ENCODE assay signal across 30 cellular contexts in the genomic region with DNA sequence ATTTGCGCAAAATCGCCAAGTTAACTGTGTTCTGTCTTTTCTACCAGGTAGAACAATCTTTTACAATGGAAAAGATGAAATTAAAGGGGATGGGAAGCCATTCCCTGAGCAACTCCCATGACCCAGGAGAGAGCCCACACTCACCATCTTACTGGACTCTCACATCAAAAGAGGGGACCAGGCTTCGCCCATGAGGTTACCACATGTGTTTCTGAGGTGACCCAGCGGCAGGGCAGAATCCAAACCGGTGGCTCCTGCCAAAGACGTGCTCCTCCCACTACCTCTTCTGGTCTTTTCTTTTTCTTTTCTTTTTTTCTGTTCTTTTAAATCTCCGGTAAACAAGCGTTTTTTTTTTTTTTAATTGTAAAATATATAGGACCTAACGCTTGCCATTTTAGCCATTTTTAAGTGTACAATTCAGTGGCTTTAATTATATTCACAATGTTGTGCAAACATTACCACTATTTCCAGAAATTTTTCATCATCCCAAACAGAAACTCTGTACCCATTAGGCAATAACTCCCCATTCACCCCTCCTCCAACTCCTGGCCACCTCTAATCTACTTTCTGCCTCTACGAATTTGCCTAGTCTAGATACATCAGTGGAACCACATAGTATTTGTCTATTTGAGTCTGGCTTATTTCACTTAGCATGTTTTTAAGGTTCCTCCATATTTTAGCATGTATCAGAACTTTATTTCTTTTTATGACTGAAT. TPM values are rescaled to one million over a fixed set of nuclear protein-coding genes. Genes with fewer than 3 reads are reported as not detected.
A peak's percentile ranks its signal among the peaks of the same experiment; 100 is the strongest.
DNase-seq lines count a peak whose midpoint lies in the region; ATAC-seq and TF ChIP-seq lines count a peak whose summit lies in the region.
"Had no signal": no experiment of that assay in that cellular context is flagged by ENCODE, and none has a peak within 500 bp of the region (broad histone marks: within the 10 kb centered on the region; RNA-seq: fewer than 3 reads in every experiment).

No MANE protein-coding gene starts in this region.

- peaks cover 79% of the 10 kb centered on the region for H3K4me1 Mint-ChIP-seq in Calu3 (ENCODE audit: low read depth, unreplicated experiment)
- peaks cover 49% of the 10 kb centered on the region for H3K4me1 Mint-ChIP-seq in activated T-helper 1 cell treated with anti-CD3 and anti-CD28 coated beads, Interleukin-12 subunit alpha, Interleukin-12 subunit beta, Interleukin-2, Interleukin-4 antibody, amounts not matched to agents 30 ng/mL and 10 ng/mL and 1 ng/mL, durations not matched to agents 14 hours and 24 hours and 36 hours (ENCODE audit: low read depth)
- H3K4me1 Mint-ChIP-seq: activated naive CD4-positive, alpha-beta T cell treated with anti-CD3 and anti-CD28 coated beads, Interleukin-2, amount 50 U/mL, for 24 hours; natural killer cell had no signal

- no peaks in the 10 kb centered on the region for H3K27me3 ChIP-seq in right lobe of liver
- no peaks in the 10 kb centered on the region for H3K27me3 ChIP-seq in thoracic aorta (replicated peaks; ENCODE audit: insufficient read depth)
- H3K27me3 ChIP-seq: cardiac muscle cell, vagina had no signal

- H3K9me3 ChIP-seq in right lobe of liver: no peaks in the 10 kb centered on the region
- no peaks in the 10 kb centered on the region for H3K9me3 ChIP-seq in thoracic aorta
- H3K9me3 ChIP-seq: HAP-1, vagina had no signal

- H3K4me1 ChIP-seq in right lobe of liver: peaks cover 0 to 42% (median 13%) of the 10 kb centered on the region in 4 donors
- H3K4me1 ChIP-seq in thoracic aorta (ENCODE audit: control insufficient read depth in 1 of 2, low read depth in 2 of 2): peaks cover 22 to 63% of the 10 kb centered on the region in 2 donors
- H3K4me1 ChIP-seq: HAP-1 had no signal

- peak; percentile 50 for TF ChIP-seq POLR2A in right lobe of liver (IDR thresholded peaks at IDR 0.05)

- H3K36me3 ChIP-seq in right lobe of liver (no peaks in the 10 kb centered on the region), thoracic aorta (no peaks in the 10 kb centered on the region)
- H3K36me3 ChIP-seq: cardiac muscle cell, HAP-1, vagina had no signal

- in situ Hi-C loops in ACHN (cut with HindIII; ENCODE audit: low pct_ligation_motif_present, low pct_unique_long_range_greater_than_20kb, low sequenced_read_pairs): no loop called here

- 26% methylated on average over 10 of the region's 10 CpGs for WGBS in right lobe of liver (ENCODE audit: insufficient coverage, low coverage, low lambda C conversion rate, missing lambda C conversion rate)

- H3K4me3 Mint-ChIP-seq in Calu3 (ENCODE audit: low read depth, unreplicated experiment): peak overlapping the region; percentile 60
- H3K4me3 Mint-ChIP-seq in activated T-helper 1 cell treated with anti-CD3 and anti-CD28 coated beads, Interleukin-12 subunit alpha, Interleukin-12 subunit beta, Interleukin-2, Interleukin-4 antibody, amounts not matched to agents 30 ng/mL and 10 ng/mL and 1 ng/mL, durations not matched to agents 14 hours and 24 hours and 36 hours: no peak overlapping the region
- H3K4me3 Mint-ChIP-seq: activated naive CD4-positive, alpha-beta T cell treated with anti-CD3 and anti-CD28 coated beads, Interleukin-2, amount 50 U/mL, for 24 hours; effector memory CD8-positive, alpha-beta T cell; natural killer cell; T-helper 2 cell treated with Interferon-gamma antibody and Interleukin-4, amounts not matched to agents 5 μg/mL and 100 μg/mL, for 36 hours had no signal

- peak; percentile 53 to 68 (median 60) for ATAC-seq in right lobe of liver
- no peak for ATAC-seq in thoracic aorta (ENCODE audit: insufficient number of reproducible peaks, low FRiP score, low read depth)
- no peak for ATAC-seq in HG02763 (IDR thresholded peaks at IDR 0.05; ENCODE audit: unreplicated experiment)
- ATAC-seq in left colon: no peak
- ATAC-seq: effector memory CD8-positive, alpha-beta T cell; natural killer cell had no signal

- H3K4me3 ChIP-seq in right lobe of liver (peak overlapping the region; percentile 25 to 56 (median 47)), thoracic aorta (no peak overlapping the region)
- H3K4me3 ChIP-seq: cardiac muscle cell, HAP-1, lung, vagina had no signal

- DNase-seq in Calu3: no peak
- DNase-seq in activated T-helper 1 cell treated with anti-CD3 and anti-CD28 coated beads, Interleukin-12 subunit alpha, Interleukin-12 subunit beta, Interleukin-2, Interleukin-4 antibody, amounts not matched to agents 30 ng/mL and 10 ng/mL and 1 ng/mL, durations not matched to agents 14 hours and 24 hours and 36 hours (ENCODE audit: low spot score): no peak
- DNase-seq in right lobe of liver: peak; percentile 65 to 88 (median 84)
- no peak for DNase-seq in thoracic aorta (ENCODE audit: low spot score)
- no peak for DNase-seq in ACHN
- no peak for DNase-seq in left colon
- DNase-seq: activated CD4-positive, alpha-beta T cell treated with anti-CD3 and anti-CD28 coated beads for 4 hours; DMS79 treated with DMSO at 0.1 percent for 48 hours; effector memory CD8-positive, alpha-beta T cell; erythroblast; GDM1; islet precursor cell; MM.1S; natural killer cell; NCI-H1436; NCI-H2081; NCI-H226; NCI-H526 treated with DMSO at 0.1 percent for 48 hours; NK-92 treated with Interleukin-12 subunit alpha and Interleukin-12 subunit beta, amount 100 ng/mL, for 24 hours; occipital lobe; stimulated activated naive CD4-positive, alpha-beta T cell had no signal

- TF ChIP-seq CTCF in Calu3 (IDR thresholded peaks at IDR 0.05; ENCODE audit: unreplicated experiment) (no peak), right lobe of liver (IDR thresholded peaks at IDR 0.05) (no peak), thoracic aorta (IDR thresholded peaks at IDR 0.05) (no peak)

- intact Hi-C loops in Calu3 (cut with micrococcal nuclease; ENCODE audit: unreplicated experiment): no loop called here
- intact Hi-C loops in activated T-helper 1 cell treated with anti-CD3 and anti-CD28 coated beads, Interleukin-12 subunit alpha, Interleukin-12 subunit beta, Interleukin-2, Interleukin-4 antibody, amounts not matched to agents 30 ng/mL and 10 ng/mL and 1 ng/mL, durations not matched to agents 14 hours and 24 hours and 36 hours (cut with micrococcal nuclease): loop anchor here (1.0 kb wide), 2 partner anchors 10 to 15 kb away; no protein-coding TSS in a partner anchor
- intact Hi-C loops in right lobe of liver (cut with DNase I): no loop called here
- intact Hi-C loops in left colon (cut with DNase I, micrococcal nuclease): loop anchor here in 1 of 2 donors (10.0 kb wide), 1 partner anchor 234 kb away; no protein-coding TSS in a partner anchor

- H3K27ac ChIP-seq in right lobe of liver (peak overlapping the region; percentile 96 to 98 (median 98)), thoracic aorta (peak overlapping the region; percentile 51 to 95)
- H3K27ac ChIP-seq: C4-2B, cardiac muscle cell, KMS-11, vagina had no signal

- H3K36me3 Mint-ChIP-seq in Calu3 (ENCODE audit: insufficient read depth, unreplicated experiment): peaks cover 40% of the 10 kb centered on the region
- peaks cover 3% of the 10 kb centered on the region for H3K36me3 Mint-ChIP-seq in activated T-helper 1 cell treated with anti-CD3 and anti-CD28 coated beads, Interleukin-12 subunit alpha, Interleukin-12 subunit beta, Interleukin-2, Interleukin-4 antibody, amounts not matched to agents 30 ng/mL and 10 ng/mL and 1 ng/mL, durations not matched to agents 14 hours and 24 hours and 36 hours (ENCODE audit: low read depth)
- H3K36me3 Mint-ChIP-seq: activated naive CD4-positive, alpha-beta T cell treated with anti-CD3 and anti-CD28 coated beads, Interleukin-2, amount 50 U/mL, for 24 hours; natural killer cell had no signal

- H3K9me3 Mint-ChIP-seq in Calu3 (ENCODE audit: low read depth, unreplicated experiment): no peaks in the 10 kb centered on the region
- H3K9me3 Mint-ChIP-seq in activated T-helper 1 cell treated with anti-CD3 and anti-CD28 coated beads, Interleukin-12 subunit alpha, Interleukin-12 subunit beta, Interleukin-2, Interleukin-4 antibody, amounts not matched to agents 30 ng/mL and 10 ng/mL and 1 ng/mL, durations not matched to agents 14 hours and 24 hours and 36 hours: no peaks in the 10 kb centered on the region
- H3K9me3 Mint-ChIP-seq: activated naive CD4-positive, alpha-beta T cell treated with anti-CD3 and anti-CD28 coated beads, Interleukin-2, amount 50 U/mL, for 24 hours; effector memory CD8-positive, alpha-beta T cell; natural killer cell; T-helper 2 cell treated with Interferon-gamma antibody and Interleukin-4, amounts not matched to agents 5 μg/mL and 100 μg/mL, for 36 hours had no signal

- CTCF ChIA-PET in Calu3 (lab: Charles Lee): no interaction called here

- peak overlapping the region; percentile 99 for H3K27ac Mint-ChIP-seq in Calu3 (ENCODE audit: unreplicated experiment)
- peak overlapping the region; percentile 90 for H3K27ac Mint-ChIP-seq in activated T-helper 1 cell treated with anti-CD3 and anti-CD28 coated beads, Interleukin-12 subunit alpha, Interleukin-12 subunit beta, Interleukin-2, Interleukin-4 antibody, amounts not matched to agents 30 ng/mL and 10 ng/mL and 1 ng/mL, durations not matched to agents 14 hours and 24 hours and 36 hours
- H3K27ac Mint-ChIP-seq: activated naive CD4-positive, alpha-beta T cell treated with anti-CD3 and anti-CD28 coated beads, Interleukin-2, amount 50 U/mL, for 24 hours; effector memory CD8-positive, alpha-beta T cell; natural killer cell; T-helper 2 cell treated with Interferon-gamma antibody and Interleukin-4, amounts not matched to agents 5 μg/mL and 100 μg/mL, for 36 hours had no signal

- BruUV-seq in Calu3 (replicated peaks; lab: Mats Ljungman, UMichigan): no TSS peak

- no peaks in the 10 kb centered on the region for H3K27me3 Mint-ChIP-seq in Calu3 (ENCODE audit: unreplicated experiment)
- H3K27me3 Mint-ChIP-seq in activated T-helper 1 cell treated with anti-CD3 and anti-CD28 coated beads, Interleukin-12 subunit alpha, Interleukin-12 subunit beta, Interleukin-2, Interleukin-4 antibody, amounts not matched to agents 30 ng/mL and 10 ng/mL and 1 ng/mL, durations not matched to agents 14 hours and 24 hours and 36 hours (ENCODE audit: insufficient read depth): peaks cover 11% of the 10 kb centered on the region

RNA-seq across cellular contexts. Expression of gene PTPN3, which starts 19.3 kb away (rescaled TPM):
- total RNA-seq in Calu3 (2022) (25.0 and 28.3 TPM in 2 replicates), right lobe of liver (10 to 100 TPM; 15.0 to 33.3 (median 30.0) TPM), thoracic aorta (10 to 100 TPM; 16.9 to 20.3 TPM), left colon (10 to 100 TPM; 27.7 to 29.4 TPM)
- 6.6 TPM in 2 replicates for total RNA-seq in activated T-helper 1 cell treated with anti-CD3 and anti-CD28 coated beads, Interleukin-12 subunit alpha, Interleukin-12 subunit beta, Interleukin-2, Interleukin-4 antibody, amounts not matched to agents 30 ng/mL and 10 ng/mL and 1 ng/mL, durations not matched to agents 14 hours and 24 hours and 36 hours
- total RNA-seq: natural killer cell had no signal

Comparison
In these comparisons a context has a peak if more than half of its experiments do, and no peak if none do; other contexts are left out.
1. DNase-seq: peak in right lobe of liver (3 of 3); none in Calu3 (single experiment), activated T-helper 1 cell treated with anti-CD3 and anti-CD28 coated beads, Interleukin-12 subunit alpha, Interleukin-12 subunit beta, Interleukin-2, Interleukin-4 antibody, amounts not matched to agents 30 ng/mL and 10 ng/mL and 1 ng/mL, durations not matched to agents 14 hours and 24 hours and 36 hours (single experiment), thoracic aorta (single experiment), ACHN (single experiment) and left colon (0 of 2).
2. ATAC-seq: peak in right lobe of liver (4 of 4); none in thoracic aorta (single experiment), HG02763 (single experiment) and left colon (single experiment).